Comparison of ENCODE assay signal across 23 cellular contexts in genomic region chr15:35071071-35071470, GRCh38. TPM values are rescaled to one million over a fixed set of nuclear protein-coding genes. Genes with fewer than 3 reads are reported as not detected.
DNase-seq lines count a peak whose midpoint lies in the region; ATAC-seq, FAIRE-seq and TF ChIP-seq lines count a peak whose summit lies in the region.
"Had no signal": no experiment of that assay in that cellular context is flagged by ENCODE, and none has a peak within 500 bp of the region (broad histone marks: within the 10 kb centered on the region; RNA-seq: fewer than 3 reads in every experiment).

No MANE protein-coding gene starts in this region.

- H3K4me1 ChIP-seq in heart right ventricle (peaks cover 0 to 6% (median 0%) of the 10 kb centered on the region in 9 donors), upper lobe of right lung (no peaks in the 10 kb centered on the region)

- DNase-seq in Right ventricle myocardium inferior (ENCODE audit: missing footprints) (peak; percentile 77), heart right ventricle (no peak), MV-4-11 (lab: John Stamatoyannopoulos, UW) (peak; percentile 58), amniotic epithelial cell (ENCODE audit: low read depth) (peak; percentile 10), upper lobe of right lung (no peak), D721Med (ENCODE audit: insufficient read length, low spot score) (no peak), T-helper 1 cell (no peak)
- DNase-seq in activated effector memory CD4-positive, alpha-beta T cell treated with Interleukin-2 at 50 U/mL for 16 hours: no peak
- DNase-seq: 8988T, EL, GF-D8, H7, Karpas-422, NCI-H1092 treated with DMSO at 0.1 percent for 48 hours, NCI-H146, NCI-H2029, NCI-H226, NCI-H510A treated with DMSO at 0.1 percent for 48 hours, NCI-H748 treated with DMSO at 0.1 percent for 48 hours, SHP77 had no signal

- no peak for ATAC-seq in Right ventricle myocardium inferior
- ATAC-seq in heart right ventricle: no peak
- ATAC-seq in upper lobe of right lung: peak; percentile 34

- H3K27me3 ChIP-seq in heart right ventricle (no peaks in the 10 kb centered on the region), upper lobe of right lung (no peaks in the 10 kb centered on the region)

- H3K4me3 ChIP-seq in heart right ventricle (no peak overlapping the region), upper lobe of right lung (no peak overlapping the region)

- intact Hi-C loops in Right ventricle myocardium inferior (cut with DNase I): no loop called here
- intact Hi-C loops in heart right ventricle (cut with DNase I): loop anchor here in 4 of 10 donors (10.0 kb wide), 1 partner anchor 374 kb away; no protein-coding TSS in a partner anchor
- intact Hi-C loops in upper lobe of right lung (cut with DNase I): no loop called here

- H3K9me3 ChIP-seq in heart right ventricle (no peaks in the 10 kb centered on the region), upper lobe of right lung (no peaks in the 10 kb centered on the region)

- H3K36me3 ChIP-seq in heart right ventricle: no peaks in the 10 kb centered on the region
- H3K36me3 ChIP-seq in upper lobe of right lung: no peaks in the 10 kb centered on the region

- peak overlapping the region in 1 of 10 donors; percentile 62 for H3K27ac ChIP-seq in heart right ventricle
- H3K27ac ChIP-seq in upper lobe of right lung: no peak overlapping the region
- H3K27ac ChIP-seq: C4-2B had no signal

- no peak for FAIRE-seq in D721Med (lab: Jason Lieb, UNC)
- FAIRE-seq: GM19239 had no signal

- TF ChIP-seq CTCF in heart right ventricle (IDR thresholded peaks at IDR 0.05): no peak
- no peak for TF ChIP-seq CTCF in upper lobe of right lung (IDR thresholded peaks at IDR 0.05)
- no peak for TF ChIP-seq CTCF in D721Med (IDR thresholded peaks at IDR 0.05; ENCODE audit: insufficient read depth, missing control alignments)

- WGBS in heart right ventricle, 2 donors: 94 to 96% methylated on average over 15 of the region's 15 CpGs

RNA-seq across cellular contexts. Expression of gene NANOGP8, which starts 14.0 kb away (rescaled TPM):
- total RNA-seq in Right ventricle myocardium inferior: not detected
- under 1 TPM in 3 of 10 donors, not detected in 7; 0.44 to 0.64 (median 0.52) TPM for total RNA-seq in heart right ventricle
- not detected for polyA plus RNA-seq in heart right ventricle
- total RNA-seq in upper lobe of right lung: not detected
- total RNA-seq: M059J had no signal

Comparison
In these comparisons a context has a peak if more than half of its experiments do, and no peak if none do; other contexts are left out.
1. DNase-seq: peak in Right ventricle myocardium inferior (single experiment), MV-4-11 (single experiment) and amniotic epithelial cell (single experiment); none in heart right ventricle (0 of 2), upper lobe of right lung (single experiment), D721Med (single experiment), T-helper 1 cell (0 of 5) and activated effector memory CD4-positive, alpha-beta T cell treated with Interleukin-2 at 50 U/mL for 16 hours (single experiment).